ENCODE assay signal across 8 cellular contexts in genomic region chr9:128323192-128323730, GRCh38. TPM values are rescaled to one million over a fixed set of nuclear protein-coding genes. Genes with fewer than 3 reads are reported as not detected.
A peak's percentile ranks its signal among the peaks of the same experiment; 100 is the strongest.
DNase-seq lines count a peak whose midpoint lies in the region; ATAC-seq and TF ChIP-seq lines count a peak whose summit lies in the region.

No MANE protein-coding gene starts in this region.

- CTCF ChIA-PET in activated CD8-positive, alpha-beta T cell treated with anti-CD3 and anti-CD28 coated beads, Interleukin-2, amount 10 ng/mL, durations not matched to agents 7 days and 5 days (lab: Charles Lee) = interaction anchor here (2.3 kb wide), 1 partner anchor 18 kb away, joined by 15 read pairs; no protein-coding TSS in a partner anchor
- CTCF ChIA-PET in HEK293T (lab: Yijun Ruan, JAX) = no interaction called here

- TF ChIP-seq CTCF in cardiac muscle cell (IDR thresholded peaks at IDR 0.05; ENCODE audit: low read depth, low read length) (no peak), stomach (IDR thresholded peaks at IDR 0.05) (no peak)

- H3K27ac ChIP-seq in cardiac muscle cell = peak overlapping the region; percentile 87
- peak overlapping the region; percentile 87 to 96 (median 92) for H3K27ac ChIP-seq in stomach

- H3K9me3 ChIP-seq in cardiac muscle cell (ENCODE audit: low read depth) = no peaks in the 10 kb centered on the region
- H3K9me3 ChIP-seq in iPS-15b (ENCODE audit: control insufficient read depth, insufficient read depth, low read length) = no peaks in the 10 kb centered on the region
- no peaks in the 10 kb centered on the region for H3K9me3 ChIP-seq in stomach

- intact Hi-C loops in left ventricle myocardium superior (cut with micrococcal nuclease) (no loop called here), stomach (cut with DNase I; ENCODE audit: low total_unique reads) (no loop called here)

- POLR2A ChIA-PET in activated CD8-positive, alpha-beta T cell treated with anti-CD3 and anti-CD28 coated beads, Interleukin-2, amount 10 ng/mL, durations not matched to agents 7 days and 5 days (lab: Charles Lee) = no interaction called here
- POLR2A ChIA-PET in HEK293T (lab: Yijun Ruan, JAX) = interaction anchor here (1.0 kb wide), 1 partner anchor 10 kb away, joined by 4 read pairs; no protein-coding TSS in a partner anchor

- H3K36me3 Mint-ChIP-seq in activated CD8-positive, alpha-beta T cell treated with anti-CD3 and anti-CD28 coated beads, Interleukin-2, amount 10 ng/mL, durations not matched to agents 7 days and 5 days (ENCODE audit: low read depth) = peaks cover 11% of the 10 kb centered on the region

- H3K4me1 ChIP-seq in cardiac muscle cell (ENCODE audit: low read depth) (peaks cover 13% of the 10 kb centered on the region), iPS-15b (ENCODE audit: control insufficient read depth, insufficient read depth, low read length) (no peaks in the 10 kb centered on the region), stomach (peaks cover 20 to 38% (median 38%) of the 10 kb centered on the region in 4 donors)

- no peaks in the 10 kb centered on the region for H3K9me3 Mint-ChIP-seq in activated CD8-positive, alpha-beta T cell treated with anti-CD3 and anti-CD28 coated beads, Interleukin-2, amount 10 ng/mL, durations not matched to agents 7 days and 5 days (ENCODE audit: insufficient read depth)

- TF ChIP-seq EP300 in stomach (IDR thresholded peaks at IDR 0.05) = no peak

- ATAC-seq in left ventricle myocardium superior = no peak
- ATAC-seq in activated CD8-positive, alpha-beta T cell treated with anti-CD3 and anti-CD28 coated beads, Interleukin-2, amount 10 ng/mL, durations not matched to agents 7 days and 5 days = peak; percentile 3
- no peak for ATAC-seq in GM18861 (IDR thresholded peaks at IDR 0.05; ENCODE audit: unreplicated experiment)

- H3K27me3 ChIP-seq in cardiac muscle cell = no peaks in the 10 kb centered on the region
- no peaks in the 10 kb centered on the region for H3K27me3 ChIP-seq in iPS-15b (ENCODE audit: control insufficient read depth, insufficient read depth, low read length)
- no peaks in the 10 kb centered on the region for H3K27me3 ChIP-seq in stomach

- peak in 1 of 2 donors; percentile 27 for DNase-seq in cardiac muscle cell (ENCODE audit: low read depth in 1 of 2, low spot score in 1 of 2)
- no peak for DNase-seq in left ventricle myocardium superior
- no peak for DNase-seq in activated CD8-positive, alpha-beta T cell treated with anti-CD3 and anti-CD28 coated beads, Interleukin-2, amount 10 ng/mL, durations not matched to agents 7 days and 5 days
- no peak for DNase-seq in stomach
- no peak for DNase-seq in HEK293T (ENCODE audit: extremely low spot score)
- DNase-seq in hippocampal formation (lab: John Stamatoyannopoulos, UW) = no peak

- H3K4me3 ChIP-seq in cardiac muscle cell (peak overlapping the region; percentile 60), iPS-15b (ENCODE audit: low read depth, low read length) (peak overlapping the region; percentile 99), stomach (peak overlapping the region; percentile 78 to 97 (median 92))

- H3K36me3 ChIP-seq in cardiac muscle cell (no peaks in the 10 kb centered on the region), iPS-15b (ENCODE audit: control insufficient read depth, insufficient read depth, low read length) (peaks cover 10% of the 10 kb centered on the region), stomach (peaks cover 23 to 58% (median 50%) of the 10 kb centered on the region in 4 donors)

- peaks cover 18% of the 10 kb centered on the region for H3K4me1 Mint-ChIP-seq in activated CD8-positive, alpha-beta T cell treated with anti-CD3 and anti-CD28 coated beads, Interleukin-2, amount 10 ng/mL, durations not matched to agents 7 days and 5 days (ENCODE audit: low read depth)

- peak overlapping the region; percentile 97 for H3K4me3 Mint-ChIP-seq in activated CD8-positive, alpha-beta T cell treated with anti-CD3 and anti-CD28 coated beads, Interleukin-2, amount 10 ng/mL, durations not matched to agents 7 days and 5 days

- WGBS in stomach, 5 donors = 21 to 25% (median 22%) methylated on average over 16 of the region's 16 CpGs

- peak overlapping the region; percentile 91 for H3K9ac ChIP-seq in iPS-15b (ENCODE audit: low read depth, low read length)

- H3K27ac Mint-ChIP-seq in activated CD8-positive, alpha-beta T cell treated with anti-CD3 and anti-CD28 coated beads, Interleukin-2, amount 10 ng/mL, durations not matched to agents 7 days and 5 days = peak overlapping the region; percentile 99

- TF ChIP-seq POLR2A in stomach (IDR thresholded peaks at IDR 0.05) = no peak

- no peaks in the 10 kb centered on the region for H3K27me3 Mint-ChIP-seq in activated CD8-positive, alpha-beta T cell treated with anti-CD3 and anti-CD28 coated beads, Interleukin-2, amount 10 ng/mL, durations not matched to agents 7 days and 5 days (ENCODE audit: low read depth)

TF ChIP-seq in HEK293T, 16 proteins besides CTCF, POLR2A, EP300 and RAD21:
- no peak for TF ChIP-seq FOXK2 (IDR thresholded peaks at IDR 0.05)
- no peak for TF ChIP-seq PKNOX1 (IDR thresholded peaks at IDR 0.05)
- no peak for TF ChIP-seq CTBP1 (IDR thresholded peaks at IDR 0.05; ENCODE audit: borderline replicate concordance)
- no peak for TF ChIP-seq TARDBP (IDR thresholded peaks at IDR 0.05)
- TF ChIP-seq LEF1 (IDR thresholded peaks at IDR 0.05; ENCODE audit: borderline replicate concordance) = no peak
- no peak for TF ChIP-seq SP1 (IDR thresholded peaks at IDR 0.05)
- no peak for TF ChIP-seq L3MBTL2 (conservative IDR thresholded peaks at IDR 0.05)
- TF ChIP-seq ELF4 (IDR thresholded peaks at IDR 0.05) = no peak
- no peak for TF ChIP-seq ARNT (IDR thresholded peaks at IDR 0.05)
- no peak for TF ChIP-seq BHLHE40 (IDR thresholded peaks at IDR 0.05; ENCODE audit: borderline replicate concordance)
- no peak for TF ChIP-seq ZNF384 (IDR thresholded peaks at IDR 0.05)
- TF ChIP-seq HDGF (IDR thresholded peaks at IDR 0.05; ENCODE audit: borderline replicate concordance) = no peak
- TF ChIP-seq FOXM1 (IDR thresholded peaks at IDR 0.05; ENCODE audit: borderline replicate concordance) = no peak
- TF ChIP-seq SUZ12 (IDR thresholded peaks at IDR 0.05) = no peak
- TF ChIP-seq NFRKB (IDR thresholded peaks at IDR 0.05) = no peak
- no peak for TF ChIP-seq FOXA1 (IDR thresholded peaks at IDR 0.05)

RNA-seq across cellular contexts. Expression of gene COQ4, which starts 0.6 kb away (rescaled TPM):
- total RNA-seq in cardiac muscle cell (87.1 and 93.3 TPM in 2 replicates), left ventricle myocardium superior (30.7 TPM), stomach (100 to 1,000 TPM in 1 of 5 donors, 10 to 100 TPM in 4; 10.5 to 156 (median 55.9) TPM)
- polyA plus RNA-seq in cardiac muscle cell (75.1 and 81.1 TPM in 2 replicates), stomach (10 to 100 TPM; 56.8 to 92.4 (median 70.5) TPM)
- 10 to 100 TPM; 31.8 to 34.9 TPM for total RNA-seq in activated CD8-positive, alpha-beta T cell treated with anti-CD3 and anti-CD28 coated beads, Interleukin-2, amount 10 ng/mL, durations not matched to agents 7 days and 5 days

RNA-seq across cellular contexts. Expression of gene TRUB2, which starts 1.0 kb away (rescaled TPM):
- total RNA-seq in cardiac muscle cell (15.5 and 18.6 TPM in 2 replicates), left ventricle myocardium superior (41.4 TPM), stomach (10 to 100 TPM in 2 of 5 donors, 1 to 10 TPM in 3; 4.9 to 15.9 (median 7.6) TPM)
- polyA plus RNA-seq in cardiac muscle cell (54.2 and 63.5 TPM in 2 replicates), stomach (10 to 100 TPM; 11.9 to 15.6 (median 15.3) TPM)
- total RNA-seq in activated CD8-positive, alpha-beta T cell treated with anti-CD3 and anti-CD28 coated beads, Interleukin-2, amount 10 ng/mL, durations not matched to agents 7 days and 5 days = 10 to 100 TPM; 25.5 to 27.7 TPM

RNA-seq across cellular contexts. Expression of gene SLC27A4, which starts 17.1 kb away (rescaled TPM):
- total RNA-seq in cardiac muscle cell = 16.9 and 30.2 TPM in 2 replicates
- 17.8 TPM in 2 replicates for polyA plus RNA-seq in cardiac muscle cell
- 19.4 TPM for total RNA-seq in left ventricle myocardium superior
- 10 to 100 TPM; 19.0 to 21.7 TPM for total RNA-seq in activated CD8-positive, alpha-beta T cell treated with anti-CD3 and anti-CD28 coated beads, Interleukin-2, amount 10 ng/mL, durations not matched to agents 7 days and 5 days
- total RNA-seq in stomach = 100 to 1,000 TPM in 1 of 5 donors, 10 to 100 TPM in 3, 1 to 10 TPM in 1; 9.0 to 200 (median 24.1) TPM
- 10 to 100 TPM in 2 of 3 donors, 1 to 10 TPM in 1; 6.0 to 21.4 (median 20.1) TPM for polyA plus RNA-seq in stomach

RNA-seq across cellular contexts. Expression of gene SWI5, which starts 47.2 kb away (rescaled TPM):
- total RNA-seq in cardiac muscle cell (37.7 and 61.0 TPM in 2 replicates), left ventricle myocardium superior (16.2 TPM), stomach (10 to 100 TPM in 2 of 5 donors, 1 to 10 TPM in 1, not detected in 2; 8.1 to 61.3 (median 13.0) TPM)
- polyA plus RNA-seq in cardiac muscle cell (58.2 and 82.6 TPM in 2 replicates), stomach (10 to 100 TPM; 31.8 to 36.5 (median 34.1) TPM)
- 10 to 100 TPM; 12.2 to 13.7 TPM for total RNA-seq in activated CD8-positive, alpha-beta T cell treated with anti-CD3 and anti-CD28 coated beads, Interleukin-2, amount 10 ng/mL, durations not matched to agents 7 days and 5 days

RNA-seq across cellular contexts. Expression of gene GOLGA2, which starts 47.5 kb away (rescaled TPM):
- total RNA-seq in cardiac muscle cell = 95.3 and 96.4 TPM in 2 replicates
- 32.0 and 35.3 TPM in 2 replicates for polyA plus RNA-seq in cardiac muscle cell
- total RNA-seq in left ventricle myocardium superior = 83.5 TPM
- 10 to 100 TPM; 57.9 to 58.8 TPM for total RNA-seq in activated CD8-positive, alpha-beta T cell treated with anti-CD3 and anti-CD28 coated beads, Interleukin-2, amount 10 ng/mL, durations not matched to agents 7 days and 5 days
- total RNA-seq in stomach = 100 to 1,000 TPM in 2 of 5 donors, 10 to 100 TPM in 3; 48.4 to 204 (median 92.7) TPM
- 10 to 100 TPM; 54.3 to 62.3 (median 60.1) TPM for polyA plus RNA-seq in stomach
